Comparison of ENCODE assay signal across 17 cellular contexts in genomic region chr10:88008866-88009470, GRCh38.
"Had no signal": no experiment of that assay in that cellular context is flagged by ENCODE, and none has a peak within 500 bp of the region (broad histone marks: within the 10 kb centered on the region; RNA-seq: fewer than 3 reads in every experiment).

No MANE protein-coding gene starts in this region.

- H3K9me3 ChIP-seq: adrenal gland, body of pancreas, colonic mucosa, esophagus muscularis mucosa, mucosa of descending colon had no signal

- ATAC-seq: activated CD8-positive, alpha-beta T cell treated with anti-CD3 and anti-CD28 coated beads for 36 hours; body of pancreas; heart left ventricle; mucosa of descending colon; naive thymus-derived CD8-positive, alpha-beta T cell; stimulated activated effector memory CD8-positive, alpha-beta T cell treated with anti-CD3 and anti-CD28 coated beads, Interleukin-12 subunit alpha, Interleukin-12 subunit beta, amount 100 ng/mL, for 72 hours had no signal

- H3K4me3 ChIP-seq: adrenal gland, body of pancreas, colonic mucosa, esophagus muscularis mucosa, heart left ventricle, mucosa of descending colon had no signal

- H3K4me1 ChIP-seq: adrenal gland, body of pancreas, colonic mucosa, esophagus muscularis mucosa had no signal

- DNase-seq: activated B cell treated with CpG ODN at 0.5 μM for 24 hours; activated CD4-positive, alpha-beta T cell treated with anti-CD3 and anti-CD28 coated beads for 48 hours; activated CD8-positive, alpha-beta T cell treated with anti-CD3 and anti-CD28 coated beads for 36 hours; activated effector memory CD4-positive, alpha-beta T cell treated with anti-CD3 and anti-CD28 coated beads, Interleukin-2, amount 50 U/mL, for 16 hours; activated T-cell treated with anti-CD3 and anti-CD28 coated beads, Interleukin-2, amount 50 U/mL, for 48 hours; adrenal gland; body of pancreas; central memory CD4-positive, alpha-beta T cell; colonic mucosa; heart left ventricle; mucosa of descending colon; naive thymus-derived CD8-positive, alpha-beta T cell; stimulated activated CD4-positive, alpha-beta T cell treated with anti-CD3 and anti-CD28 coated beads, Interleukin-12 subunit alpha, Interleukin-12 subunit beta, amount 100 ng/mL, for 4 hours had no signal

- FAIRE-seq: frontal cortex, urothelium cell line had no signal

- H3K27ac ChIP-seq: adrenal gland, body of pancreas, colonic mucosa, esophagus muscularis mucosa, heart left ventricle had no signal

- H3K27me3 ChIP-seq: adrenal gland, body of pancreas, colonic mucosa, esophagus muscularis mucosa, heart left ventricle had no signal

- H3K36me3 ChIP-seq: adrenal gland, colonic mucosa, esophagus muscularis mucosa, heart left ventricle had no signal
